16 cellular contexts compared by ENCODE assay signal in the genomic region with DNA sequence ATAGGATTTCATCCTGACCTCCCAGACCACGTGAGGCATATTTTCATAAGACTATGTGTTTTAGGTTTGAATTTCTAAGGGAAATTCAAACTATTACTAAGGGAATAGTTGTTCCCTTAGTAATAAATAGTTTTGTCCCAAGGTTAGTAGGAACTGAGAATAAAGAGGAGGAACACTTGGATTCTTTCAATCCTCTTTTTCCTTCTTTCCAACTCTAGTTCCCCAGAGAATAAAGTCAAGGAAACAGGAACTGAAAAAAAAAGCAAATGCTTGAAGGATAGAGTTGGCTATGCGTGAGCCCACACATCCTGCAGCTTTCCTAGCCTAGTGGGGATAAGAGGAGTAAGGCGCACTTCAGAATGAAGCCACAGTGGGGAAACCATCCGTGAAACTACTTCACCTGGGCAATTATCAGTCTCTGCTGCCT.
A peak's percentile ranks its signal among the peaks of the same experiment; 100 is the strongest.
DNase-seq lines count a peak whose midpoint lies in the region; ATAC-seq and TF ChIP-seq lines count a peak whose summit lies in the region.
"Had no signal": no experiment of that assay in that cellular context is flagged by ENCODE, and none has a peak within 500 bp of the region (broad histone marks: within the 10 kb centered on the region; RNA-seq: fewer than 3 reads in every experiment).

No MANE protein-coding gene starts in this region.

- TF ChIP-seq CTCF in endodermal cell (conservative IDR thresholded peaks at IDR 0.05), result peak; percentile 41

- H3K27ac Mint-ChIP-seq in endodermal cell, result no peak overlapping the region
- H3K27ac Mint-ChIP-seq: CD14-positive monocyte; naive B cell; stimulated activated naive B cell treated with anti-CD40 and anti-IgM and Interleukin-4, amounts not matched to agents 10 μg/mL and 1 μg/mL and 100 μg/mL, for 72 hours had no signal

- ATAC-seq in GM21717 (IDR thresholded peaks at IDR 0.05; ENCODE audit: unreplicated experiment), result no peak
- ATAC-seq: left lobe of liver; stimulated activated naive B cell treated with anti-CD40 and anti-IgM and Interleukin-4, amounts not matched to agents 10 μg/mL and 1 μg/mL and 100 μg/mL, for 72 hours had no signal

- DNase-seq in DMS79 treated with DMSO at 0.1 percent for 48 hours (lab: John Stamatoyannopoulos, UW), result peak; percentile 13
- peak; percentile 20 to 30 for DNase-seq in NCI-H187 (lab: John Stamatoyannopoulos, UW)
- DNase-seq in endodermal cell, result peak; percentile 52
- DNase-seq in myocyte (ENCODE audit: low read depth), result peak; percentile 54
- DNase-seq in HPDE6-E6E7 (ENCODE audit: extremely low spot score), result no peak
- DNase-seq in NCI-H2029 treated with DMSO at 0.1 percent for 48 hours (lab: John Stamatoyannopoulos, UW), result no peak
- DNase-seq in nucleus accumbens (lab: John Stamatoyannopoulos, UW), result no peak
- DNase-seq: activated gamma-delta T cell; naive B cell; NCI-H1105; NCI-H526 treated with DMSO at 0.1 percent for 48 hours; stimulated activated naive B cell treated with anti-CD40 and anti-IgM and Interleukin-4, amounts not matched to agents 10 μg/mL and 1 μg/mL and 100 μg/mL, for 72 hours had no signal

- H3K4me1 ChIP-seq in endodermal cell (ENCODE audit: control insufficient read depth, insufficient read depth, low read length), result peaks cover 4% of the 10 kb centered on the region

- no peaks in the 10 kb centered on the region for H3K36me3 Mint-ChIP-seq in endodermal cell (ENCODE audit: low read depth)
- H3K36me3 Mint-ChIP-seq: CD14-positive monocyte; naive B cell; stimulated activated naive B cell treated with anti-CD40 and anti-IgM and Interleukin-4, amounts not matched to agents 10 μg/mL and 1 μg/mL and 100 μg/mL, for 72 hours had no signal

- WGBS in endodermal cell (ENCODE audit: insufficient coverage in 1 of 2, insufficient read length in 1 of 2), 2 experiments, result 83 to 90% methylated on average over 3 to 4 of the region's 4 CpGs

- no peak overlapping the region for H3K4me3 ChIP-seq in endodermal cell (ENCODE audit: low read length)
- H3K4me3 ChIP-seq: vagina had no signal

- no peaks in the 10 kb centered on the region for H3K27me3 ChIP-seq in endodermal cell (ENCODE audit: control insufficient read depth, insufficient read depth, low read length, poor library complexity, severe bottlenecking)
- H3K27me3 ChIP-seq: vagina had no signal

- H3K27me3 Mint-ChIP-seq in endodermal cell (ENCODE audit: insufficient read depth), result no peaks in the 10 kb centered on the region
- H3K27me3 Mint-ChIP-seq: naive B cell; stimulated activated naive B cell treated with anti-CD40 and anti-IgM and Interleukin-4, amounts not matched to agents 10 μg/mL and 1 μg/mL and 100 μg/mL, for 72 hours had no signal

- no peaks in the 10 kb centered on the region for H3K9me3 Mint-ChIP-seq in endodermal cell
- H3K9me3 Mint-ChIP-seq: naive B cell; stimulated activated naive B cell treated with anti-CD40 and anti-IgM and Interleukin-4, amounts not matched to agents 10 μg/mL and 1 μg/mL and 100 μg/mL, for 72 hours had no signal

- no peak overlapping the region for H3K9ac ChIP-seq in endodermal cell (ENCODE audit: extremely low read depth, low read length, poor library complexity, severe bottlenecking)

- H3K4me1 Mint-ChIP-seq in endodermal cell, result peaks cover 2% of the 10 kb centered on the region

- H3K36me3 ChIP-seq in endodermal cell (ENCODE audit: control insufficient read depth, insufficient read depth, low read length), result no peaks in the 10 kb centered on the region
- H3K36me3 ChIP-seq: vagina had no signal

- H3K9me3 ChIP-seq in endodermal cell (ENCODE audit: control insufficient read depth, low read length), result no peaks in the 10 kb centered on the region
- H3K9me3 ChIP-seq: vagina had no signal

- no peak overlapping the region for H3K4me3 Mint-ChIP-seq in endodermal cell
- H3K4me3 Mint-ChIP-seq: CD14-positive monocyte; naive B cell; stimulated activated naive B cell treated with anti-CD40 and anti-IgM and Interleukin-4, amounts not matched to agents 10 μg/mL and 1 μg/mL and 100 μg/mL, for 72 hours had no signal

- no peak overlapping the region for H3K27ac ChIP-seq in endodermal cell (ENCODE audit: low read depth, low read length)
- H3K27ac ChIP-seq: vagina had no signal

Comparison
In these comparisons a context has a peak if more than half of its experiments do, and no peak if none do; other contexts are left out.
1. DNase-seq: peak in DMS79 treated with DMSO at 0.1 percent for 48 hours (single experiment), NCI-H187 (2 of 2), endodermal cell (single experiment) and myocyte (single experiment); none in HPDE6-E6E7 (single experiment), NCI-H2029 treated with DMSO at 0.1 percent for 48 hours (single experiment) and nucleus accumbens (0 of 56).